In genomic region chr7:134787720-134788119, GRCh38 we compare ENCODE assay signal across 23 cellular contexts. TPM values are rescaled to one million over a fixed set of nuclear protein-coding genes. Genes with fewer than 3 reads are reported as not detected.
DNase-seq lines count a peak whose midpoint lies in the region; ATAC-seq and TF ChIP-seq lines count a peak whose summit lies in the region.
"Had no signal": no experiment of that assay in that cellular context is flagged by ENCODE, and none has a peak within 500 bp of the region (broad histone marks: within the 10 kb centered on the region; RNA-seq: fewer than 3 reads in every experiment).

No MANE protein-coding gene starts in this region.

- TF ChIP-seq POLR2A in ovary (IDR thresholded peaks at IDR 0.05), result no peak

- H3K4me3 Mint-ChIP-seq in Calu3 (ENCODE audit: low read depth, unreplicated experiment), result no peak overlapping the region
- H3K4me3 Mint-ChIP-seq in H9, result no peak overlapping the region
- H3K4me3 Mint-ChIP-seq: stimulated activated memory B cell treated with anti-CD40 and anti-IgM and Interleukin-4, amounts not matched to agents 10 μg/mL and 1 μg/mL and 100 μg/mL, for 72 hours had no signal

- H3K4me1 Mint-ChIP-seq in Calu3 (ENCODE audit: low read depth, unreplicated experiment), result no peaks in the 10 kb centered on the region
- H3K4me1 Mint-ChIP-seq in H9, result peaks cover 15 to 30% of the 10 kb centered on the region in 2 experiments
- H3K4me1 Mint-ChIP-seq: stimulated activated memory B cell treated with anti-CD40 and anti-IgM and Interleukin-4, amounts not matched to agents 10 μg/mL and 1 μg/mL and 100 μg/mL, for 72 hours had no signal

- intact Hi-C loops in Right ventricle myocardium superior (cut with DNase I), result loop anchor here (10.0 kb wide), 1 partner anchor 47 kb away; no protein-coding TSS in a partner anchor
- intact Hi-C loops in left cardiac atrium (cut with DNase I), result no loop called here
- intact Hi-C loops in ovary (cut with DNase I), result loop anchor here in 1 of 4 donors (10.0 kb wide), 1 partner anchor 147 kb away; no protein-coding TSS in a partner anchor
- intact Hi-C loops in aorta (cut with DNase I), result loop anchor here in 1 of 2 donors (10.0 kb wide), 1 partner anchor 377 kb away; no protein-coding TSS in a partner anchor
- intact Hi-C loops in Calu3 (cut with micrococcal nuclease; ENCODE audit: unreplicated experiment), result no loop called here

- no peak overlapping the region for H2BK5ac ChIP-seq in H9 (ENCODE audit: insufficient read length, low read length)

- H2BK12ac ChIP-seq in H9 (ENCODE audit: insufficient read length, low read depth, low read length), result no peak overlapping the region

- DNase-seq in Right ventricle myocardium superior, result no peak
- DNase-seq in left cardiac atrium, result no peak
- peak; percentile 8 for DNase-seq in fibroblast of villous mesenchyme (ENCODE audit: low read depth)
- DNase-seq in ovary, result no peak
- DNase-seq in aorta, result no peak
- DNase-seq in stimulated activated CD4-positive, alpha-beta T cell treated with anti-CD3 and anti-CD28 coated beads, Interleukin-4, amount 100 ng/mL, for 1 hour, result no peak
- DNase-seq in Calu3, result no peak
- no peak for DNase-seq in H9
- DNase-seq: activated CD4-positive, alpha-beta T cell treated with anti-CD3 and anti-CD28 coated beads, Interleukin-2, amount 50 U/mL, for 48 hours; activated T-cell treated with anti-CD3 and anti-CD28 coated beads for 4 hours; BE2C; colonic mucosa; kidney glomerular epithelial cell; mesendoderm; NCI-H2029 treated with DMSO at 0.1 percent for 48 hours; NCI-H510A treated with DMSO at 0.1 percent for 48 hours; SIG-M5; T-helper 2 cell; upper lobe of left lung had no signal

- no peak for TF ChIP-seq EP300 in ovary (IDR thresholded peaks at IDR 0.05)

- H3K4ac ChIP-seq in H9 (ENCODE audit: low read depth, low read length), result no peak overlapping the region

- H3K9ac ChIP-seq in H9 (ENCODE audit: extremely low read depth, insufficient read length, low read length), result no peak overlapping the region
- H3K9ac ChIP-seq: KMS-11 had no signal

- H3K79me1 ChIP-seq in H9 (ENCODE audit: insufficient read depth, low read depth, low read length, poor library complexity, severe bottlenecking), result peaks cover 4% of the 10 kb centered on the region

- H3K9me3 Mint-ChIP-seq in Calu3 (ENCODE audit: low read depth, unreplicated experiment) (no peaks in the 10 kb centered on the region), H9 (no peaks in the 10 kb centered on the region; a peak in 1 of 5 replicates)
- H3K9me3 Mint-ChIP-seq: stimulated activated memory B cell treated with anti-CD40 and anti-IgM and Interleukin-4, amounts not matched to agents 10 μg/mL and 1 μg/mL and 100 μg/mL, for 72 hours had no signal

- H3K27ac ChIP-seq in ovary (peak overlapping the region; percentile 17 to 21), aorta (ENCODE audit: low read depth in 1 of 2, low read length in 2 of 2) (peak overlapping the region; percentile 92 to 96), H9 (ENCODE audit: insufficient read length, low read depth, low read length) (no peak overlapping the region)
- H3K27ac ChIP-seq: foreskin keratinocyte, KMS-11, VCaP had no signal

- TF ChIP-seq CTCF in fibroblast of villous mesenchyme (IDR thresholded peaks at IDR 0.05; ENCODE audit: insufficient read depth, low read depth, low read length), result no peak
- no peak for TF ChIP-seq CTCF in ovary (IDR thresholded peaks at IDR 0.05)
- TF ChIP-seq CTCF in Calu3 (IDR thresholded peaks at IDR 0.05; ENCODE audit: unreplicated experiment), result no peak
- TF ChIP-seq CTCF in H9 (conservative IDR thresholded peaks at IDR 0.05), result no peak

- no peak overlapping the region for H3K14ac ChIP-seq in H9 (ENCODE audit: insufficient read depth, low read length)

- H2AK5ac ChIP-seq in H9 (ENCODE audit: insufficient read length, low read length), result no peak overlapping the region

- H3K23ac ChIP-seq in H9 (ENCODE audit: insufficient read length, low read depth, low read length), result no peak overlapping the region

- 37 to 40% (median 38%) methylated on average over 3 of the region's 3 CpGs for WGBS in ovary, 3 donors
- 5 to 14% methylated on average over 3 of the region's 3 CpGs for WGBS in aorta, 2 donors
- WGBS in H9 (ENCODE audit: extremely low coverage, insufficient read length, low lambda C conversion rate), result no CpG with 5 or more reads among the region's 3 CpGs

- H4K91ac ChIP-seq in H9 (ENCODE audit: insufficient read length, low read depth, low read length), result no peak overlapping the region

- H3K27ac Mint-ChIP-seq in Calu3 (ENCODE audit: unreplicated experiment) (no peak overlapping the region), H9 (no peak overlapping the region)
- H3K27ac Mint-ChIP-seq: stimulated activated memory B cell treated with anti-CD40 and anti-IgM and Interleukin-4, amounts not matched to agents 10 μg/mL and 1 μg/mL and 100 μg/mL, for 72 hours had no signal

- H2BK120ac ChIP-seq in H9 (ENCODE audit: low read depth, low read length, poor library complexity, severe bottlenecking), result no peak overlapping the region

- H3K9me3 ChIP-seq in ovary, result no peaks in the 10 kb centered on the region
- H3K9me3 ChIP-seq in aorta (ENCODE audit: control insufficient read depth, low read length), result no peaks in the 10 kb centered on the region
- no peaks in the 10 kb centered on the region for H3K9me3 ChIP-seq in H9 (ENCODE audit: control insufficient read depth, low read depth, low read length)
- H3K9me3 ChIP-seq: BE2C, colonic mucosa, upper lobe of left lung had no signal

- no peak overlapping the region for H3T11ph ChIP-seq in H9 (ENCODE audit: low read length)

- no peak overlapping the region for H4K8ac ChIP-seq in H9 (replicated peaks; ENCODE audit: insufficient read length, low read depth, low read length)

- H3K27me3 Mint-ChIP-seq in Calu3 (ENCODE audit: unreplicated experiment) (no peaks in the 10 kb centered on the region), H9 (ENCODE audit: low read depth) (no peaks in the 10 kb centered on the region)

- H3K56ac ChIP-seq in H9 (ENCODE audit: insufficient read length, low read depth, low read length), result no peak overlapping the region

- ATAC-seq in Right ventricle myocardium superior (ENCODE audit: poor library complexity) (peak; percentile 38), left cardiac atrium (no peak), aorta (ENCODE audit: low FRiP score) (no peak)
- ATAC-seq: foreskin keratinocyte; stimulated activated memory B cell treated with anti-CD40 and anti-IgM and Interleukin-4, amounts not matched to agents 10 μg/mL and 1 μg/mL and 100 μg/mL, for 72 hours had no signal

- H3K79me2 ChIP-seq in H9 (ENCODE audit: insufficient read depth, low read length), result peaks cover 30% of the 10 kb centered on the region; the same call in 1 of the 2 replicates

- H2AFZ ChIP-seq in H9 (ENCODE audit: low read length), result no peak overlapping the region

- no peak overlapping the region for H2BK20ac ChIP-seq in H9 (ENCODE audit: low read depth, low read length, poor library complexity, severe bottlenecking)

- BruUV-seq in Calu3 (replicated peaks; lab: Mats Ljungman, UMichigan), result no TSS peak

- H3K23me2 ChIP-seq in H9 (ENCODE audit: insufficient read length, low read depth, low read length, poor library complexity, severe bottlenecking), result no peaks in the 10 kb centered on the region

- no peaks in the 10 kb centered on the region for H4K20me1 ChIP-seq in H9 (ENCODE audit: control insufficient read depth, insufficient read depth, insufficient read length)

- H3K4me1 ChIP-seq in ovary (ENCODE audit: insufficient read depth), result peaks cover 41% of the 10 kb centered on the region
- H3K4me1 ChIP-seq in aorta (ENCODE audit: control insufficient read depth in 1 of 2, insufficient read depth in 2 of 2, low read length in 2 of 2), result peaks cover 12 to 17% of the 10 kb centered on the region in 2 donors
- no peaks in the 10 kb centered on the region; the same call in 1 of the 2 replicates for H3K4me1 ChIP-seq in H9 (ENCODE audit: insufficient read depth, low read length)
- H3K4me1 ChIP-seq: colonic mucosa had no signal

- H3K18ac ChIP-seq in H9 (ENCODE audit: insufficient read length, low read depth, low read length), result no peak overlapping the region

- CTCF ChIA-PET in Calu3 (lab: Charles Lee), result no interaction called here

- H2BK15ac ChIP-seq in H9 (ENCODE audit: low read depth, low read length), result no peak overlapping the region

- no peak overlapping the region for H4K5ac ChIP-seq in H9 (ENCODE audit: insufficient read length, low read depth, low read length)

- no peak overlapping the region for H3K4me2 ChIP-seq in H9 (ENCODE audit: insufficient read depth, insufficient read length, low read length)
- H3K4me2 ChIP-seq: KMS-11 had no signal

- H3K36me3 ChIP-seq in ovary, result no peaks in the 10 kb centered on the region
- H3K36me3 ChIP-seq in aorta (ENCODE audit: control insufficient read depth in 1 of 2, insufficient read depth in 2 of 2, low read length in 1 of 2), result no peaks in the 10 kb centered on the region
- H3K36me3 ChIP-seq: BE2C, colonic mucosa had no signal

- no peaks in the 10 kb centered on the region for H3K36me3 Mint-ChIP-seq in Calu3 (ENCODE audit: insufficient read depth, unreplicated experiment)
- H3K36me3 Mint-ChIP-seq in H9 (ENCODE audit: insufficient read depth in 1 of 3, low read depth in 3 of 3), result peaks cover 8 to 16% (median 9%) of the 10 kb centered on the region in 3 experiments; a peak in 6 of 7 replicates
- H3K36me3 Mint-ChIP-seq: stimulated activated memory B cell treated with anti-CD40 and anti-IgM and Interleukin-4, amounts not matched to agents 10 μg/mL and 1 μg/mL and 100 μg/mL, for 72 hours had no signal

- H3K27me3 ChIP-seq in ovary (no peaks in the 10 kb centered on the region), aorta (ENCODE audit: control insufficient read depth in 1 of 2, insufficient read depth in 2 of 2, low read length in 1 of 2) (no peaks in the 10 kb centered on the region), H9 (ENCODE audit: insufficient read depth, low read length) (no peaks in the 10 kb centered on the region)
- H3K27me3 ChIP-seq: BE2C, colonic mucosa, foreskin keratinocyte, upper lobe of left lung had no signal

- peak overlapping the region; percentile 100 for H3K4me3 ChIP-seq in fibroblast of villous mesenchyme (ENCODE audit: low read depth, low read length)
- H3K4me3 ChIP-seq in ovary, result no peak overlapping the region
- H3K4me3 ChIP-seq in aorta (ENCODE audit: low read length in 2 of 2), result peak overlapping the region; percentile 27 to 68
- H3K4me3 ChIP-seq: colonic mucosa, upper lobe of left lung had no signal

RNA-seq across cellular contexts. Expression of gene CALD1, which starts 8.3 kb away (rescaled TPM):
- total RNA-seq in Right ventricle myocardium superior (86.1 TPM), left cardiac atrium (100 to 1,000 TPM; 181 to 194 TPM), fibroblast of villous mesenchyme (1,676 and 3,507 TPM in 2 replicates), ovary (100 to 1,000 TPM; 306 to 697 (median 463) TPM), aorta (1,000 to 10,000 TPM; 1,102 to 1,700 TPM), Calu3 (2022) (5.5 and 9.3 TPM in 2 replicates), H9 (2021) (107 and 118 TPM in 2 replicates)
- polyA plus RNA-seq in ovary (100 to 1,000 TPM; 405 to 586 TPM), aorta (1,000 to 10,000 TPM in 1 of 2 donors, 100 to 1,000 TPM in 1; 658 to 1,235 TPM)
